In the genomic region with DNA sequence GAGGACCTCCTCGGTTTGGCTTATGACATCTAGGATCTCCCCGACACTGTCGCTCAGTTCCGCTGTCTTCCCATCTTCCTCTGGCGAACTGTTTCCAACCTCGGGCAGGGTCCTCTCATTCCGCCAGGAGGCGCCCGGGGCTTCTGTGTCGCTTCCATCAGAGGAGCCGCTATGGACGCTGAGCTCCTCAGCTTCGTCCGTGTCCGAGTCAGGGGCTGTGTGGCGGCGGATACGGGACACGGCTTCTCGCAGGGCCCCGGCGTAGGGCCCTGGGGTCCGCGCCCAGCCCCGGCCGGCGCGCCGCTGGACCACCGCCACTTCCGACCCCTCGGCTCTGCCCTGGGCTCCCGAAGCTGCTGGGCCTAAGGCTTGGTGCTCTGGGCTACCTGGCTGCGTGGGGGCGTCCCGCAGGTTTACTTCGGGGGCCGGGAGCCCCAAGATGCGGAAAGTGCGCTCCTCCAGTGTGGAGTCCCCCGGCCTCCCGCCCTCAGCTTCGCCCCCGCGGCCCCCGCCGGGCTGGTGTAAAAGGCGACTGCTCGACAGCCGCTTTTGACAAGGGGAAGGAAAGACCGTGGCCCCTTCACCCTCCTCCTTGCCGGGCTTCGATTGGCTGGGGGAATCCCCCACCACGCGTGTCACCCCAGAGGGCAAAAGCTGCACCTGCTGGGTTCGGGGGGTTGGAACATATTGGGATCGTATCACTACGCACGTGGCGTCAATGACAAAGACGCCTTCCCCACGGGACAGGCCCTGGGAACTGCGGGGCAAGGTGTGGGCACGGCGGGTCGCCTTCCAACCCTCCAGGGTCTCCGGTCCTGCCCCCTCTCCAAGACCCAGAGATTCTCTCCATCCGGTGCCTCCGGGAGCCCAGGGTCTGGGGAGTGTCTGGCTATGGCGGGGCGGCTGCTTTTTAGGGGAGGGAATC, we compare ENCODE assay signal across 8 cellular contexts. TPM values are rescaled to one million over a fixed set of nuclear protein-coding genes. Genes with fewer than 3 reads are reported as not detected.
A peak's percentile ranks its signal among the peaks of the same experiment; 100 is the strongest.
DNase-seq lines count a peak whose midpoint lies in the region; ATAC-seq and TF ChIP-seq lines count a peak whose summit lies in the region.

No MANE protein-coding gene starts in this region.

- H4K20me1 ChIP-seq in GM23338 (replicated peaks; ENCODE audit: insufficient read depth) (peaks cover 5% of the 10 kb centered on the region; the same call in 1 of the 2 replicates), neural cell (ENCODE audit: insufficient read depth) (no peaks in the 10 kb centered on the region), mammary epithelial cell (ENCODE audit: insufficient read depth, low read length) (no peaks in the 10 kb centered on the region)

- intact Hi-C loops in mammary epithelial cell (cut with micrococcal nuclease) = no loop called here

- TF ChIP-seq EP300 in neural cell (conservative IDR thresholded peaks at IDR 0.05; ENCODE audit: poor library complexity, severe bottlenecking) = no peak

- no TSS peak for BruUV-seq in mammary epithelial cell (replicated peaks; lab: Mats Ljungman, UMichigan)

- H3F3A ChIP-seq in GM23338 (replicated peaks; ENCODE audit: low read depth) (peaks cover 18% of the 10 kb centered on the region; the same call in 1 of the 2 replicates), neural cell (ENCODE audit: insufficient read depth, low read length, poor library complexity, severe bottlenecking) (no peaks in the 10 kb centered on the region)

- H3K9me3 Mint-ChIP-seq in GM23338 = no peaks in the 10 kb centered on the region

- peak; percentile 63 for TF ChIP-seq RAD21 in neural cell (conservative IDR thresholded peaks at IDR 0.05)

- CTCF ChIA-PET in mammary epithelial cell (lab: Charles Lee; ENCODE audit: low non-redundant PET) = no interaction called here

- H3K9me2 ChIP-seq in GM23338 (ENCODE audit: insufficient read depth) (no peaks in the 10 kb centered on the region), neural cell (ENCODE audit: insufficient read depth, low read length) (no peaks in the 10 kb centered on the region)

- H3K9ac ChIP-seq in NT2/D1 (ENCODE audit: insufficient read length, low read depth) (peak overlapping the region; percentile 74), neural cell (ENCODE audit: low read length) (peak overlapping the region; percentile 50), mammary epithelial cell (ENCODE audit: insufficient read depth, low read length) (no peak overlapping the region)

- H3K27me3 ChIP-seq in GM23338 (ENCODE audit: insufficient read depth) = peaks cover 96% of the 10 kb centered on the region
- H3K27me3 ChIP-seq in NT2/D1 (ENCODE audit: insufficient read depth, insufficient read length) = peaks cover 58% of the 10 kb centered on the region
- H3K27me3 ChIP-seq in neural cell (ENCODE audit: insufficient read depth, low read depth, low read length) = peaks cover 94% of the 10 kb centered on the region
- H3K27me3 ChIP-seq in mammary epithelial cell (ENCODE audit: insufficient read depth, low read length) = no peaks in the 10 kb centered on the region

- H3K27ac ChIP-seq in GM23338 (ENCODE audit: low read depth) (no peak overlapping the region), neural cell (ENCODE audit: low read length) (no peak overlapping the region), mammary epithelial cell (ENCODE audit: insufficient read depth, low read depth, low read length) (no peak overlapping the region)

- TF ChIP-seq CTCF in AG09319 (IDR thresholded peaks at IDR 0.05; ENCODE audit: low read depth, low read length) = peak; percentile 80
- peak; percentile 67 to 82 for TF ChIP-seq CTCF in GM23338 (conservative IDR thresholded peaks at IDR 0.05; ENCODE audit: low read depth in 2 of 2)
- TF ChIP-seq CTCF in neural cell (IDR thresholded peaks at IDR 0.05; ENCODE audit: poor library complexity, severe bottlenecking) = peak; percentile 83
- TF ChIP-seq CTCF in mammary epithelial cell (conservative IDR thresholded peaks at IDR 0.05 in 1 of 2, IDR thresholded peaks at IDR 0.05 in 1 of 2; ENCODE audit: extremely low read depth in 1 of 2, insufficient read depth in 1 of 2, low read depth in 1 of 2, low read length in 2 of 2) = no peak

- H3K4me1 ChIP-seq in GM23338 (ENCODE audit: insufficient read depth) (peaks cover 16% of the 10 kb centered on the region; the same call in 1 of the 2 replicates), NT2/D1 (ENCODE audit: insufficient read depth, insufficient read length) (peaks cover 12% of the 10 kb centered on the region), mammary epithelial cell (ENCODE audit: insufficient read depth, low read length) (peaks cover 17% of the 10 kb centered on the region)

- DNase-seq in AG09319 (ENCODE audit: extremely low read depth, low read depth) (no peak), GM23338 (ENCODE audit: low spot score) (peak; percentile 95), NT2/D1 (ENCODE audit: low read depth, low spot score) (peak; percentile 58), germinal center (ENCODE audit: low spot score) (peak; percentile 77), ureter (ENCODE audit: low spot score) (peak; percentile 81), mammary epithelial cell (no peak)
- DNase-seq in activated naive CD4-positive, alpha-beta T cell treated with Interleukin-2 at 50 U/mL for 16 hours = peak; percentile 73

- ATAC-seq in GM23338 = peak; percentile 51

- H3K4me3 Mint-ChIP-seq in GM23338 = peak overlapping the region; percentile 65

- peak overlapping the region; percentile 94 for H2AFZ ChIP-seq in GM23338
- H2AFZ ChIP-seq in neural cell (ENCODE audit: low read depth, low read length) = peak overlapping the region; percentile 18
- no peak overlapping the region for H2AFZ ChIP-seq in mammary epithelial cell (ENCODE audit: low read depth, low read length)

- peaks cover 2% of the 10 kb centered on the region; the same call in 2 of the 3 replicates for H3K36me3 Mint-ChIP-seq in GM23338 (ENCODE audit: low read depth)

- in situ Hi-C loops in mammary epithelial cell (cut with MboI; ENCODE audit: low sequenced_read_pairs in 2 of 2) = no loop called here

- WGBS in mammary epithelial cell (ENCODE audit: low coverage, missing lambda C conversion rate) = 91% methylated on average over 26 of the region's 71 CpGs

- peak overlapping the region; percentile 92 for H3K4me2 ChIP-seq in GM23338
- no peak overlapping the region for H3K4me2 ChIP-seq in neural cell (ENCODE audit: low read length)
- no peak overlapping the region for H3K4me2 ChIP-seq in mammary epithelial cell (ENCODE audit: insufficient read depth, low read depth, low read length)

- dilution Hi-C loops in mammary epithelial cell (cut with HindIII; ENCODE audit: low sequenced_read_pairs) = no loop called here

- peaks cover 69% of the 10 kb centered on the region for H3K27me3 Mint-ChIP-seq in GM23338 (ENCODE audit: insufficient read depth, low read depth, poor library complexity)

- no peaks in the 10 kb centered on the region for H3K9me3 ChIP-seq in NT2/D1 (ENCODE audit: insufficient read depth, low read length)
- no peaks in the 10 kb centered on the region for H3K9me3 ChIP-seq in neural cell (ENCODE audit: low read length)
- H3K9me3 ChIP-seq in mammary epithelial cell (replicated peaks; ENCODE audit: insufficient read depth, low read length) = no peaks in the 10 kb centered on the region

- H3K4me1 Mint-ChIP-seq in GM23338 = peaks cover 24% of the 10 kb centered on the region

- H3K36me3 ChIP-seq in GM23338 (ENCODE audit: insufficient read depth) = no peaks in the 10 kb centered on the region
- H3K36me3 ChIP-seq in NT2/D1 (ENCODE audit: insufficient read depth, insufficient read length, low read length) = peaks cover 14% of the 10 kb centered on the region
- H3K36me3 ChIP-seq in neural cell (ENCODE audit: insufficient read depth, low read length) = no peaks in the 10 kb centered on the region
- H3K36me3 ChIP-seq in mammary epithelial cell (ENCODE audit: insufficient read depth, low read length) = peaks cover 6% of the 10 kb centered on the region

- H3K4me3 ChIP-seq in GM23338 (peak overlapping the region; percentile 63), NT2/D1 (ENCODE audit: insufficient read length, low read depth) (peak overlapping the region; percentile 71), neural cell (ENCODE audit: low read length) (peak overlapping the region; percentile 67), mammary epithelial cell (replicated peaks in 1 of 3; ENCODE audit: insufficient read depth in 1 of 3, low read depth in 2 of 3, low read length in 3 of 3) (no peak overlapping the region)

- H3K27ac Mint-ChIP-seq in GM23338 = no peak overlapping the region

- H3K79me2 ChIP-seq in GM23338 (replicated peaks; ENCODE audit: insufficient read depth) (no peaks in the 10 kb centered on the region), neural cell (replicated peaks; ENCODE audit: insufficient read depth, low read length) (no peaks in the 10 kb centered on the region), mammary epithelial cell (ENCODE audit: insufficient read depth, low read length) (no peaks in the 10 kb centered on the region)

RNA-seq across cellular contexts. Expression of a gene that starts 2.1 kb away (rescaled TPM):
- 0.04 and 0.10 TPM in 2 replicates for total RNA-seq in GM23338 (2014; rRNA removed; shearing (Covaris generic))
- polyA plus RNA-seq in GM23338 (2016; fragmentation: Nextera tagmentation; extraction: Ambion mirVana) (0.12 TPM in 1 of 2 replicates, not detected in the other), neural cell (0.20 and 0.51 TPM in 2 replicates), mammary epithelial cell (0.09 TPM)
- polyA minus RNA-seq in neural cell (0.24 and 0.93 TPM in 2 replicates), mammary epithelial cell (not detected)
- total RNA-seq in ureter (0.10 TPM), mammary epithelial cell (under 1 TPM; 0.33 to 0.52 TPM)

RNA-seq across cellular contexts. Expression of a gene that starts 18.9 kb away (rescaled TPM):
- total RNA-seq in GM23338 (2014; rRNA removed; shearing (Covaris generic)) = not detected in 2 replicates
- polyA plus RNA-seq in GM23338 (2016; fragmentation: Nextera tagmentation; extraction: Ambion mirVana) (not detected in 2 replicates), neural cell (not detected in 2 replicates), mammary epithelial cell (not detected)
- polyA minus RNA-seq in neural cell (not detected in 2 replicates), mammary epithelial cell (not detected)
- total RNA-seq in ureter (not detected), mammary epithelial cell (not detected)

RNA-seq across cellular contexts. Expression of a gene that starts 21.5 kb away (rescaled TPM):
- total RNA-seq in GM23338 (2014; rRNA removed; shearing (Covaris generic)) = 27.2 and 35.4 TPM in 2 replicates
- 19.1 and 19.9 TPM in 2 replicates for polyA plus RNA-seq in GM23338 (2016; fragmentation: Nextera tagmentation; extraction: Ambion mirVana)
- polyA plus RNA-seq in neural cell = 69.0 and 71.0 TPM in 2 replicates
- polyA minus RNA-seq in neural cell = 37.3 and 39.2 TPM in 2 replicates
- 72.6 TPM for total RNA-seq in ureter
- total RNA-seq in mammary epithelial cell = 10 to 100 TPM; 56.7 to 84.8 TPM
- polyA plus RNA-seq in mammary epithelial cell = 89.0 TPM
- polyA minus RNA-seq in mammary epithelial cell = 73.9 TPM

RNA-seq across cellular contexts. Expression of a gene that starts 25.5 kb away (rescaled TPM):
- total RNA-seq in GM23338 (2014; rRNA removed; shearing (Covaris generic)) = 0.50 TPM in 1 of 2 replicates, not detected in the other
- polyA plus RNA-seq in GM23338 (2016; fragmentation: Nextera tagmentation; extraction: Ambion mirVana) (not detected in 2 replicates), neural cell (0.92 and 1.2 TPM in 2 replicates), mammary epithelial cell (0.75 TPM)
- polyA minus RNA-seq in neural cell (0.73 TPM in 1 of 2 replicates, not detected in the other), mammary epithelial cell (not detected)
- total RNA-seq in ureter (2.0 TPM), mammary epithelial cell (1 to 10 TPM in 1 of 2 donors, under 1 TPM in 1; 0.17 to 1.1 TPM)

RNA-seq across cellular contexts. Expression of a gene that starts 39.8 kb away (rescaled TPM):
- 125 and 130 TPM in 2 replicates for total RNA-seq in GM23338 (2014; rRNA removed; shearing (Covaris generic))
- polyA plus RNA-seq in GM23338 (2016; fragmentation: Nextera tagmentation; extraction: Ambion mirVana) (53.9 and 57.0 TPM in 2 replicates), neural cell (114 TPM in 2 replicates), mammary epithelial cell (200 TPM)
- polyA minus RNA-seq in neural cell (94.0 and 108 TPM in 2 replicates), mammary epithelial cell (258 TPM)
- total RNA-seq in ureter (164 TPM), mammary epithelial cell (100 to 1,000 TPM in 1 of 2 donors, 10 to 100 TPM in 1; 87.9 to 201 TPM)

Comparison
In these comparisons a context has a peak if more than half of its experiments do, and no peak if none do; other contexts are left out.
1. DNase-seq: peak in GM23338 (single experiment), NT2/D1 (single experiment), activated naive CD4-positive, alpha-beta T cell treated with Interleukin-2 at 50 U/mL for 16 hours (single experiment), germinal center (single experiment) and ureter (single experiment); none in AG09319 (single experiment) and mammary epithelial cell (single experiment).
2. CTCF ChIP-seq: peak in AG09319 (single experiment), GM23338 (2 of 2) and neural cell (single experiment); none in mammary epithelial cell (0 of 2).
3. H3K4me3 ChIP-seq: peak in GM23338 (single experiment), NT2/D1 (single experiment) and neural cell (single experiment); none in mammary epithelial cell (0 of 3).